ENCODE assay signal across 8 cellular contexts in genomic region chr6:6006428-6007310, GRCh38. TPM values are rescaled to one million over a fixed set of nuclear protein-coding genes. Genes with fewer than 3 reads are reported as not detected.
DNase-seq lines count a peak whose midpoint lies in the region; ATAC-seq and FAIRE-seq lines count a peak whose summit lies in the region.

TSS of gene NRN1 (minus strand) at chr6:6006925. CDS start at chr6:6006749, 176 bp downstream.

- H3K27ac ChIP-seq in angular gyrus (ENCODE audit: low read depth, low read length), result peak within 1 kb of the TSS; percentile 78
- H3K27ac ChIP-seq in layer of hippocampus (ENCODE audit: low read depth, low read length), result peak within 1 kb of the TSS; percentile 55
- H3K27ac ChIP-seq in temporal lobe (ENCODE audit: low read depth, low read length), result peak within 1 kb of the TSS; percentile 50

- DNase-seq in GM03348 (ENCODE audit: low spot score), result peak; percentile 90
- DNase-seq in NCI-H1694 treated with DMSO at 0.1 percent for 48 hours (lab: John Stamatoyannopoulos, UW), result peak; percentile 52
- no peak for DNase-seq in UCSD-AML1 (lab: John Stamatoyannopoulos, UW; ENCODE audit: unreplicated experiment)
- no peak for DNase-seq in GM19239 (ENCODE audit: insufficient read length, low spot score)

- peaks cover 49% of the 10 kb centered on the region for H3K27me3 ChIP-seq in layer of hippocampus (ENCODE audit: control insufficient read depth, insufficient read depth, low read length)

- no peak for ATAC-seq in GM18861 (IDR thresholded peaks at IDR 0.05; ENCODE audit: unreplicated experiment)

- no peak for FAIRE-seq in GM19239 (lab: Jason Lieb, UNC)

RNA-seq across cellular contexts. Expression of gene NRN1, which starts in this region (rescaled TPM):
- total RNA-seq in temporal lobe, result 9.6 TPM

Comparison
In these comparisons a context has a peak if more than half of its experiments do, and no peak if none do; other contexts are left out.
1. DNase-seq: peak in GM03348 (single experiment) and NCI-H1694 treated with DMSO at 0.1 percent for 48 hours (single experiment); none in UCSD-AML1 (single experiment) and GM19239 (single experiment).
2. Peak in every context shown above with its lines, with median percentiles within 50 percentile points of each other: H3K27ac ChIP-seq.